8 cellular contexts compared by ENCODE assay signal in genomic region chr6:137944403-137945148, GRCh38.
A peak's percentile ranks its signal among the peaks of the same experiment; 100 is the strongest.
DNase-seq lines count a peak whose midpoint lies in the region; ATAC-seq and TF ChIP-seq lines count a peak whose summit lies in the region.
"Not testable (repeated sequence)": the region's sequence is repeated elsewhere in the genome, so short reads cannot be mapped to it uniquely, and the experiment has no call there.

No MANE protein-coding gene starts in this region.

- TF ChIP-seq CTCF in BJ (IDR thresholded peaks at IDR 0.05; ENCODE audit: insufficient read depth, low read depth, low read length) (peak; percentile 80), VCaP (conservative IDR thresholded peaks at IDR 0.05) (peak; percentile 88), sigmoid colon (IDR thresholded peaks at IDR 0.05) (peak; percentile 51 to 77 (median 66))

- H3K27me3 ChIP-seq in BJ (ENCODE audit: control insufficient read depth, insufficient read depth, low read length); sigmoid colon: not testable (repeated sequence)

- not testable (repeated sequence) for H3K9me3 ChIP-seq in sigmoid colon

- not testable (repeated sequence) for TF ChIP-seq EP300 in sigmoid colon (IDR thresholded peaks at IDR 0.05)

- peak; percentile 42 for ATAC-seq in GM18907 (IDR thresholded peaks at IDR 0.05; ENCODE audit: unreplicated experiment)
- peak; percentile 36 for ATAC-seq in HG03139 (IDR thresholded peaks at IDR 0.05; ENCODE audit: unreplicated experiment)

- H3K27ac ChIP-seq in VCaP, sigmoid colon: not testable (repeated sequence)

- intact Hi-C loops in sigmoid colon (cut with DNase I), result loop anchor here (1.0 to 5.0 kb wide), 3 partner anchors 77 to 239 kb away; partner anchors contain the start of gene TNFAIP3

- CTCF ChIA-PET in BJ (lab: Yijun Ruan, JAX), result interaction anchor here (0.5 to 7.2 kb wide), 41 partner anchors 9 to 271 kb away, joined by 3 to 38 read pairs (median 5); partner anchors contain the start of gene TNFAIP3

- POLR2A ChIA-PET in BJ (lab: Charles Lee), result interaction anchor here (0.6 kb wide), 1 partner anchor 1426 kb away, joined by 3 read pairs; no protein-coding TSS in a partner anchor

- peaks cover 0 to 12% (median 2%) of the 10 kb centered on the region in 4 donors for H3K4me1 ChIP-seq in sigmoid colon

- not testable (repeated sequence) for H3K4me3 ChIP-seq in BJ (ENCODE audit: low read depth, low read length); sigmoid colon

- 42 to 56% methylated on average over 5 of the region's 5 CpGs for WGBS in sigmoid colon, 2 donors

- DNase-seq in BJ (ENCODE audit: low read depth), result peak; percentile 50
- DNase-seq in NCI-H2171 treated with DMSO at 0.1 percent for 48 hours (lab: John Stamatoyannopoulos, UW), result peak; percentile 29
- DNase-seq in dedifferentiated amniotic fluid mesenchymal stem cell (ENCODE audit: extremely low spot score), result peak; percentile 66
- peak; percentile 68 for DNase-seq in islet precursor cell
- not testable (repeated sequence) for DNase-seq in sigmoid colon

- TF ChIP-seq POLR2A in sigmoid colon (IDR thresholded peaks at IDR 0.05), result not testable (repeated sequence)

- H3K36me3 ChIP-seq in BJ (ENCODE audit: control insufficient read depth, insufficient read depth, low read length); sigmoid colon: not testable (repeated sequence)
